22 cellular contexts compared by ENCODE assay signal in genomic region chr10:22285130-22285529, GRCh38.
"Had no signal": no experiment of that assay in that cellular context is flagged by ENCODE, and none has a peak within 500 bp of the region (broad histone marks: within the 10 kb centered on the region; RNA-seq: fewer than 3 reads in every experiment).

No MANE protein-coding gene starts in this region.

- H3K9me3 ChIP-seq: colonic mucosa, gastrocnemius medialis, heart right ventricle, prostate gland, thyroid gland had no signal

- H3K27me3 ChIP-seq: colonic mucosa, thyroid gland had no signal

- H3K4me1 ChIP-seq: colonic mucosa, gastrocnemius medialis, heart right ventricle, prostate gland, thyroid gland had no signal

- DNase-seq: activated CD4-positive, alpha-beta T cell treated with anti-CD3 and anti-CD28 coated beads for 1 hour; activated CD4-positive, alpha-beta T cell treated with anti-CD3 and anti-CD28 coated beads, Interleukin-2, amount 50 U/mL, for 1 hour; activated CD8-positive, alpha-beta T cell treated with anti-CD3 and anti-CD28 coated beads, Interleukin-2, amount 10 ng/mL, durations not matched to agents 7 days and 5 days; activated gamma-delta T cell; activated naive CD4-positive, alpha-beta T cell treated with anti-CD3 and anti-CD28 coated beads, Interleukin-2, amount 50 U/mL, for 16 hours; activated naive CD8-positive, alpha-beta T cell treated with anti-CD3 and anti-CD28 coated beads, Interleukin-2, amount 50 U/mL, for 24 hours; colonic mucosa; effector memory CD8-positive, alpha-beta T cell; gastrocnemius medialis; natural killer cell; stimulated activated CD4-positive, alpha-beta T cell treated with anti-CD3 and anti-CD28 coated beads, Interleukin-12 subunit alpha, Interleukin-12 subunit beta, amount 100 ng/mL, for 4 hours; stimulated activated CD4-positive, alpha-beta T cell treated with anti-CD3 and anti-CD28 coated beads, Interleukin-4, amount 100 ng/mL, for 4 hours; stimulated activated naive CD8-positive, alpha-beta T cell treated with anti-CD3 and anti-CD28 coated beads, Interleukin-15, Interleukin-2, amounts not matched to agents 100 U/mL and 50 U/mL, for 24 hours; T-cell; thyroid gland had no signal

- H3K4me3 ChIP-seq: colonic mucosa, dorsolateral prefrontal cortex, gastrocnemius medialis, heart right ventricle, lung, prostate gland, thyroid gland had no signal

- ATAC-seq: activated CD8-positive, alpha-beta T cell treated with anti-CD3 and anti-CD28 coated beads, Interleukin-2, amount 10 ng/mL, durations not matched to agents 7 days and 5 days; activated naive CD8-positive, alpha-beta T cell treated with anti-CD3 and anti-CD28 coated beads, Interleukin-2, amount 50 U/mL, for 24 hours; effector memory CD8-positive, alpha-beta T cell; esophagus mucosa; gastrocnemius medialis; natural killer cell; stimulated activated naive CD8-positive, alpha-beta T cell treated with anti-CD3 and anti-CD28 coated beads, Interleukin-15, Interleukin-2, amounts not matched to agents 100 U/mL and 50 U/mL, for 24 hours; T-cell had no signal

- H3K27ac ChIP-seq: colonic mucosa, dorsolateral prefrontal cortex, gastrocnemius medialis, heart right ventricle, prostate gland, thyroid gland had no signal

- H3K36me3 ChIP-seq: colonic mucosa, gastrocnemius medialis, heart right ventricle, prostate gland, thyroid gland had no signal

- FAIRE-seq: endothelial cell of umbilical vein, keratinocyte had no signal
